8 cellular contexts compared by ENCODE assay signal in genomic region chr15:34209421-34210282, GRCh38. TPM values are rescaled to one million over a fixed set of nuclear protein-coding genes. Genes with fewer than 3 reads are reported as not detected.
DNase-seq lines count a peak whose midpoint lies in the region; ATAC-seq and TF ChIP-seq lines count a peak whose summit lies in the region.

TSS of gene KATNBL1 (minus strand) at chr15:34210096. CDS start at chr15:34163676, 46,420 bp downstream.

- CTCF ChIA-PET in WTC11 (lab: Charles Lee), result interaction anchor here (0.5 to 2.2 kb wide), 24 partner anchors 11 to 509 kb away, joined by 3 to 70 read pairs (median 4); partner anchors contain the start of genes EMC4, EMC7, GOLGA8B and LPCAT4

- in situ Hi-C loops in GM18951 (cut with MboI; ENCODE audit: low sequenced_read_pairs, unreplicated experiment), result loop anchor here (10.0 kb wide), 1 partner anchor 105 kb away; the partner anchor contains the start of genes EMC7 and PGBD4

- peaks cover 3% of the 10 kb centered on the region; the same call in 1 of the 2 replicates for H3K36me3 Mint-ChIP-seq in WTC11

- peaks cover 40% of the 10 kb centered on the region for H3K4me1 Mint-ChIP-seq in WTC11

- TF ChIP-seq CTCF in AG10803 (conservative IDR thresholded peaks at IDR 0.05; ENCODE audit: low read length) (peak; percentile 81), WTC11 (IDR thresholded peaks at IDR 0.05) (peak; percentile 89)

- no peaks in the 10 kb centered on the region for H3K27me3 Mint-ChIP-seq in WTC11 (ENCODE audit: low read depth)

- peak within 1 kb of the TSS; percentile 81 for H3K4me3 ChIP-seq in AG10803 (ENCODE audit: low read length)

- TF ChIP-seq POLR2A in GM18951 (IDR thresholded peaks at IDR 0.05; ENCODE audit: extremely low read depth, insufficient read depth, insufficient read length), result peak; percentile 96

- DNase-seq in AG10803 (ENCODE audit: low read depth) (peak; percentile 89), NCI-H226 (peak; percentile 79), WTC11 (ENCODE audit: low spot score) (peak; percentile 99), caudate nucleus (lab: John Stamatoyannopoulos, UW) (peak in 60 of 61 donors; percentile 56 to 97 (median 90)), iris pigment epithelial cell (ENCODE audit: low read depth) (peak; percentile 86)
- DNase-seq in stimulated activated CD4-positive, alpha-beta T cell treated with anti-CD3 and anti-CD28 coated beads, Interleukin-12 subunit alpha, Interleukin-12 subunit beta, amount 100 ng/mL, for 4 hours, result peak; percentile 99

- H3K27ac ChIP-seq in caudate nucleus (ENCODE audit: low read depth, low read length), result peak within 1 kb of the TSS; percentile 44

- no peaks in the 10 kb centered on the region for H3K9me3 Mint-ChIP-seq in WTC11

- POLR2A ChIA-PET in WTC11 (lab: Charles Lee), result interaction anchor here (0.8 to 1.7 kb wide), 5 partner anchors 16 to 148 kb away, joined by 3 to 5 read pairs (median 3); partner anchors contain the start of genes EMC7, PGBD4 and SLC12A6

- peak; percentile 92 for ATAC-seq in HG03196 (IDR thresholded peaks at IDR 0.05; ENCODE audit: unreplicated experiment)
- ATAC-seq in WTC11, result peak; percentile 79

- H3K4me3 Mint-ChIP-seq in WTC11, result peak within 1 kb of the TSS; percentile 87

- peak within 1 kb of the TSS; percentile 83 for H3K27ac Mint-ChIP-seq in WTC11

TF ChIP-seq in WTC11, 78 proteins besides CTCF, POLR2A, EP300 and RAD21 (continues in another document):
- TF ChIP-seq, protein P1, sequence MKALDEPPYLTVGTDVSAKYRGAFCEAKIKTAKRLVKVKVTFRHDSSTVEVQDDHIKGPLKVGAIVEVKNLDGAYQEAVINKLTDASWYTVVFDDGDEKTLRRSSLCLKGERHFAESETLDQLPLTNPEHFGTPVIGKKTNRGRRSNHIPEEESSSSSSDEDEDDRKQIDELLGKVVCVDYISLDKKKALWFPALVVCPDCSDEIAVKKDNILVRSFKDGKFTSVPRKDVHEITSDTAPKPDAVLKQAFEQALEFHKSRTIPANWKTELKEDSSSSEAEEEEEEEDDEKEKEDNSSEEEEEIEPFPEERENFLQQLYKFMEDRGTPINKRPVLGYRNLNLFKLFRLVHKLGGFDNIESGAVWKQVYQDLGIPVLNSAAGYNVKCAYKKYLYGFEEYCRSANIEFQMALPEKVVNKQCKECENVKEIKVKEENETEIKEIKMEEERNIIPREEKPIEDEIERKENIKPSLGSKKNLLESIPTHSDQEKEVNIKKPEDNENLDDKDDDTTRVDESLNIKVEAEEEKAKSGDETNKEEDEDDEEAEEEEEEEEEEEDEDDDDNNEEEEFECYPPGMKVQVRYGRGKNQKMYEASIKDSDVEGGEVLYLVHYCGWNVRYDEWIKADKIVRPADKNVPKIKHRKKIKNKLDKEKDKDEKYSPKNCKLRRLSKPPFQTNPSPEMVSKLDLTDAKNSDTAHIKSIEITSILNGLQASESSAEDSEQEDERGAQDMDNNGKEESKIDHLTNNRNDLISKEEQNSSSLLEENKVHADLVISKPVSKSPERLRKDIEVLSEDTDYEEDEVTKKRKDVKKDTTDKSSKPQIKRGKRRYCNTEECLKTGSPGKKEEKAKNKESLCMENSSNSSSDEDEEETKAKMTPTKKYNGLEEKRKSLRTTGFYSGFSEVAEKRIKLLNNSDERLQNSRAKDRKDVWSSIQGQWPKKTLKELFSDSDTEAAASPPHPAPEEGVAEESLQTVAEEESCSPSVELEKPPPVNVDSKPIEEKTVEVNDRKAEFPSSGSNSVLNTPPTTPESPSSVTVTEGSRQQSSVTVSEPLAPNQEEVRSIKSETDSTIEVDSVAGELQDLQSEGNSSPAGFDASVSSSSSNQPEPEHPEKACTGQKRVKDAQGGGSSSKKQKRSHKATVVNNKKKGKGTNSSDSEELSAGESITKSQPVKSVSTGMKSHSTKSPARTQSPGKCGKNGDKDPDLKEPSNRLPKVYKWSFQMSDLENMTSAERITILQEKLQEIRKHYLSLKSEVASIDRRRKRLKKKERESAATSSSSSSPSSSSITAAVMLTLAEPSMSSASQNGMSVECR (CRISPR knock-in tag; IDR thresholded peaks at IDR 0.05; ENCODE audit: borderline replicate concordance), result 0 out of 2 replicates have a peak, but pooled peaks have one; percentile 61
- TF ChIP-seq TP53 (CRISPR knock-in tag; IDR thresholded peaks at IDR 0.05) (no peak), USF2 (CRISPR knock-in tag; IDR thresholded peaks at IDR 0.05) (no peak), FOXP1 (CRISPR knock-in tag; IDR thresholded peaks at IDR 0.05; ENCODE audit: borderline replicate concordance) (peak; percentile 63; the same call in 1 of the 2 replicates), ESRRA (CRISPR knock-in tag; IDR thresholded peaks at IDR 0.05; ENCODE audit: borderline replicate concordance) (0 out of 2 replicates have a peak, but pooled peaks have one; percentile 38), SP1 (CRISPR knock-in tag; conservative IDR thresholded peaks at IDR 0.05) (peak; percentile 89), CREM (CRISPR knock-in tag; IDR thresholded peaks at IDR 0.05) (peak; percentile 82), USF1 (CRISPR knock-in tag; IDR thresholded peaks at IDR 0.05) (0 out of 2 replicates have a peak, but pooled peaks have one; percentile 15), ZNF219 (CRISPR knock-in tag; IDR thresholded peaks at IDR 0.05; ENCODE audit: borderline replicate concordance) (no peak), PRRX2 (CRISPR knock-in tag; IDR thresholded peaks at IDR 0.05) (0 out of 2 replicates have a peak, but pooled peaks have one; percentile 51), ZMAT4 (CRISPR knock-in tag; IDR thresholded peaks at IDR 0.05) (0 out of 2 replicates have a peak, but pooled peaks have one; percentile 19), ATF1 (CRISPR knock-in tag; IDR thresholded peaks at IDR 0.05) (0 out of 2 replicates have a peak, but pooled peaks have one; percentile 25), FOXJ3 (CRISPR knock-in tag; IDR thresholded peaks at IDR 0.05; ENCODE audit: borderline replicate concordance) (no peak), ZNF232 (CRISPR knock-in tag; IDR thresholded peaks at IDR 0.05) (0 out of 2 replicates have a peak, but pooled peaks have one; percentile 42), ETV6 (CRISPR knock-in tag; IDR thresholded peaks at IDR 0.05) (peak; percentile 58; the same call in 1 of the 2 replicates), TEAD1 (CRISPR knock-in tag; IDR thresholded peaks at IDR 0.05) (peak; percentile 31; the same call in 1 of the 2 replicates), JUN (CRISPR knock-in tag; IDR thresholded peaks at IDR 0.05) (peak; percentile 33; the same call in 1 of the 2 replicates), ZNF423 (CRISPR knock-in tag; IDR thresholded peaks at IDR 0.05) (no peak)
- TF ChIP-seq, protein P2, sequence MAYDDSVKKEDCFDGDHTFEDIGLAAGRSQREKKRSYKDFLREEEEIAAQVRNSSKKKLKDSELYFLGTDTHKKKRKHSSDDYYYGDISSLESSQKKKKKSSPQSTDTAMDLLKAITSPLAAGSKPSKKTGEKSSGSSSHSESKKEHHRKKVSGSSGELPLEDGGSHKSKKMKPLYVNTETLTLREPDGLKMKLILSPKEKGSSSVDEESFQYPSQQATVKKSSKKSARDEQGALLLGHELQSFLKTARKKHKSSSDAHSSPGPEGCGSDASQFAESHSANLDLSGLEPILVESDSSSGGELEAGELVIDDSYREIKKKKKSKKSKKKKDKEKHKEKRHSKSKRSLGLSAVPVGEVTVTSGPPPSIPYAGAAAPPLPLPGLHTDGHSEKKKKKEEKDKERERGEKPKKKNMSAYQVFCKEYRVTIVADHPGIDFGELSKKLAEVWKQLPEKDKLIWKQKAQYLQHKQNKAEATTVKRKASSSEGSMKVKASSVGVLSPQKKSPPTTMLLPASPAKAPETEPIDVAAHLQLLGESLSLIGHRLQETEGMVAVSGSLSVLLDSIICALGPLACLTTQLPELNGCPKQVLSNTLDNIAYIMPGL (CRISPR knock-in tag; IDR thresholded peaks at IDR 0.05), result peak; percentile 79; the same call in 1 of the 2 replicates
- TF ChIP-seq, protein P3, sequence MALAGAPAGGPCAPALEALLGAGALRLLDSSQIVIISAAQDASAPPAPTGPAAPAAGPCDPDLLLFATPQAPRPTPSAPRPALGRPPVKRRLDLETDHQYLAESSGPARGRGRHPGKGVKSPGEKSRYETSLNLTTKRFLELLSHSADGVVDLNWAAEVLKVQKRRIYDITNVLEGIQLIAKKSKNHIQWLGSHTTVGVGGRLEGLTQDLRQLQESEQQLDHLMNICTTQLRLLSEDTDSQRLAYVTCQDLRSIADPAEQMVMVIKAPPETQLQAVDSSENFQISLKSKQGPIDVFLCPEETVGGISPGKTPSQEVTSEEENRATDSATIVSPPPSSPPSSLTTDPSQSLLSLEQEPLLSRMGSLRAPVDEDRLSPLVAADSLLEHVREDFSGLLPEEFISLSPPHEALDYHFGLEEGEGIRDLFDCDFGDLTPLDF (CRISPR knock-in tag; IDR thresholded peaks at IDR 0.05), result 0 out of 2 replicates have a peak, but pooled peaks have one; percentile 21

RNA-seq across cellular contexts. Expression of gene KATNBL1, which starts in this region (rescaled TPM):
- total RNA-seq in WTC11 (2021), result 41.8 to 45.8 TPM (median 43.2 TPM) in 3 replicates

Comparison
In these comparisons a context has a peak if more than half of its experiments do, and no peak if none do; other contexts are left out.
1. Peak in every context shown above with its lines: DNase-seq, ATAC-seq, H3K4me3 ChIP-seq and H3K27ac ChIP-seq.